In the genomic region with DNA sequence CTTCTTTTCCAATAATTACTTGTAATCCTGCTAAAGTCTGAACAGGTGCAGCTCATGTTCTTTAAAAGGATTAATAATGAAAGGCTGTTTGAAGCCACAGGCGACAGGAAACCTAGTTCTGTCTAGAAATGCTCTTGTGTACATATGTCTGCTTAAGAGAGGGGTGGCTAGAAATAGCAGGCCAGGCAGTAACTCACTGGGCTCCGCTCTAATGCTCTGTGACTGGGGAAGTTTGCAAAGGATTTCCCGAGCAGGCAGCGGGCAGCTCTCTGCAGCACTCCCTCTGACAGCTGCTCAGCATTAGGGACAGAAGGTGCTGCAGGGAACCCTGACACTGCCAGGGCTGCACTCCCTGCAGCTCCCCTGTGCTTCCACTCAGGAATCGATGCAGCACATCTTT, we compare ENCODE assay signal across 12 cellular contexts. TPM values are rescaled to one million over a fixed set of nuclear protein-coding genes. Genes with fewer than 3 reads are reported as not detected.
DNase-seq lines count a peak whose midpoint lies in the region; ATAC-seq and TF ChIP-seq lines count a peak whose summit lies in the region.
"Had no signal": no experiment of that assay in that cellular context is flagged by ENCODE, and none has a peak within 500 bp of the region (broad histone marks: within the 10 kb centered on the region; RNA-seq: fewer than 3 reads in every experiment).

No MANE protein-coding gene starts in this region.

- H3K9me3 ChIP-seq in Panc1 (ENCODE audit: control insufficient read depth, insufficient read depth, low read depth, low read length) (no peaks in the 10 kb centered on the region), MG63 (no peaks in the 10 kb centered on the region)

- H3K9me3 Mint-ChIP-seq in stimulated activated naive B cell treated with anti-CD40 and anti-IgM and Interleukin-4, amounts not matched to agents 10 μg/mL and 1 μg/mL and 100 μg/mL, for 72 hours, result peaks cover 5% of the 10 kb centered on the region in 2 donors
- peaks cover 7% of the 10 kb centered on the region for H3K9me3 Mint-ChIP-seq in activated CD8-positive, alpha-beta memory T cell treated with anti-CD3 and anti-CD28 coated beads, Interleukin-2, amount 10 ng/mL, durations not matched to agents 7 days and 5 days (ENCODE audit: low read depth)

- H3K27ac Mint-ChIP-seq in stimulated activated naive B cell treated with anti-CD40 and anti-IgM and Interleukin-4, amounts not matched to agents 10 μg/mL and 1 μg/mL and 100 μg/mL, for 72 hours, result no peak overlapping the region
- H3K27ac Mint-ChIP-seq in activated CD8-positive, alpha-beta memory T cell treated with anti-CD3 and anti-CD28 coated beads, Interleukin-2, amount 10 ng/mL, durations not matched to agents 7 days and 5 days, result no peak overlapping the region

- H3K36me3 Mint-ChIP-seq in stimulated activated naive B cell treated with anti-CD40 and anti-IgM and Interleukin-4, amounts not matched to agents 10 μg/mL and 1 μg/mL and 100 μg/mL, for 72 hours, result peaks cover 0 to 5% of the 10 kb centered on the region in 2 donors
- peaks cover 16% of the 10 kb centered on the region for H3K36me3 Mint-ChIP-seq in activated CD8-positive, alpha-beta memory T cell treated with anti-CD3 and anti-CD28 coated beads, Interleukin-2, amount 10 ng/mL, durations not matched to agents 7 days and 5 days

- ATAC-seq in HG02870 (IDR thresholded peaks at IDR 0.05; ENCODE audit: unreplicated experiment) (peak; percentile 91), Panc1 (peak; percentile 45), HG03342 (IDR thresholded peaks at IDR 0.05; ENCODE audit: unreplicated experiment) (no peak)
- peak; percentile 95 to 98 for ATAC-seq in stimulated activated naive B cell treated with anti-CD40 and anti-IgM and Interleukin-4, amounts not matched to agents 10 μg/mL and 1 μg/mL and 100 μg/mL, for 72 hours (replicated peaks)
- no peak for ATAC-seq in activated CD8-positive, alpha-beta memory T cell treated with anti-CD3 and anti-CD28 coated beads, Interleukin-2, amount 10 ng/mL, durations not matched to agents 7 days and 5 days

- POLR2A ChIA-PET in Panc1 (lab: Charles Lee), result no interaction called here

- H3K27me3 ChIP-seq in Panc1 (ENCODE audit: control insufficient read depth, insufficient read depth, low read length) (no peaks in the 10 kb centered on the region; the same call in 1 of the 2 replicates), MG63 (no peaks in the 10 kb centered on the region)
- H3K27me3 ChIP-seq: heart left ventricle had no signal

- TF ChIP-seq CTCF in Panc1 (IDR thresholded peaks at IDR 0.05), result no peak

- no TSS peak for BruUV-seq in Panc1 (replicated peaks; lab: Mats Ljungman, UMichigan)

- DNase-seq in NCI-H2171 treated with DMSO at 0.1 percent for 48 hours (lab: John Stamatoyannopoulos, UW) (peak; percentile 32), NCI-H2171 (lab: John Stamatoyannopoulos, UW) (no peak), Panc1 (ENCODE audit: low read depth, low spot score) (no peak), MG63 (no peak)
- DNase-seq in stimulated activated naive B cell treated with anti-CD40 and anti-IgM and Interleukin-4, amounts not matched to agents 10 μg/mL and 1 μg/mL and 100 μg/mL, for 72 hours, result peak; percentile 35
- no peak for DNase-seq in activated CD8-positive, alpha-beta memory T cell treated with anti-CD3 and anti-CD28 coated beads, Interleukin-2, amount 10 ng/mL, durations not matched to agents 7 days and 5 days
- DNase-seq: heart left ventricle; NCI-H1105 treated with DMSO at 0.1 percent for 48 hours; stimulated activated naive CD4-positive, alpha-beta T cell had no signal

- H3K4me1 Mint-ChIP-seq in stimulated activated naive B cell treated with anti-CD40 and anti-IgM and Interleukin-4, amounts not matched to agents 10 μg/mL and 1 μg/mL and 100 μg/mL, for 72 hours, result peaks cover 30 to 50% of the 10 kb centered on the region in 2 donors
- peaks cover 29% of the 10 kb centered on the region for H3K4me1 Mint-ChIP-seq in activated CD8-positive, alpha-beta memory T cell treated with anti-CD3 and anti-CD28 coated beads, Interleukin-2, amount 10 ng/mL, durations not matched to agents 7 days and 5 days

- CTCF ChIA-PET in Panc1 (lab: Charles Lee), result no interaction called here
- CTCF ChIA-PET in activated CD8-positive, alpha-beta memory T cell treated with anti-CD3 and anti-CD28 coated beads, Interleukin-2, amount 10 ng/mL, durations not matched to agents 7 days and 5 days (lab: Charles Lee), result no interaction called here

- no peaks in the 10 kb centered on the region for H3K27me3 Mint-ChIP-seq in stimulated activated naive B cell treated with anti-CD40 and anti-IgM and Interleukin-4, amounts not matched to agents 10 μg/mL and 1 μg/mL and 100 μg/mL, for 72 hours
- H3K27me3 Mint-ChIP-seq in activated CD8-positive, alpha-beta memory T cell treated with anti-CD3 and anti-CD28 coated beads, Interleukin-2, amount 10 ng/mL, durations not matched to agents 7 days and 5 days, result peaks cover 2% of the 10 kb centered on the region

- intact Hi-C loops in Panc1 (cut with micrococcal nuclease; ENCODE audit: unreplicated experiment), result no loop called here

- no peak overlapping the region for H3K27ac ChIP-seq in Panc1 (ENCODE audit: low read length)
- H3K27ac ChIP-seq: parathyroid adenoma had no signal

- no peak overlapping the region for H3K4me3 ChIP-seq in Panc1 (ENCODE audit: low read depth in 2 of 2, low read length in 2 of 2)
- no peak overlapping the region for H3K4me3 ChIP-seq in MG63

- in situ Hi-C loops in Panc1 (cut with HindIII; ENCODE audit: low pct_unique_long_range_greater_than_20kb, low sequenced_read_pairs), result no loop called here

- H3K36me3 ChIP-seq in Panc1 (ENCODE audit: control insufficient read depth, insufficient read depth, low read length) (no peaks in the 10 kb centered on the region), MG63 (no peaks in the 10 kb centered on the region)
- H3K36me3 ChIP-seq: heart left ventricle had no signal

- H3K4me1 ChIP-seq in Panc1 (ENCODE audit: control insufficient read depth, insufficient read depth, low read length), result no peaks in the 10 kb centered on the region
- H3K4me1 ChIP-seq: parathyroid adenoma had no signal

- no peak overlapping the region for H3K4me3 Mint-ChIP-seq in stimulated activated naive B cell treated with anti-CD40 and anti-IgM and Interleukin-4, amounts not matched to agents 10 μg/mL and 1 μg/mL and 100 μg/mL, for 72 hours
- H3K4me3 Mint-ChIP-seq in activated CD8-positive, alpha-beta memory T cell treated with anti-CD3 and anti-CD28 coated beads, Interleukin-2, amount 10 ng/mL, durations not matched to agents 7 days and 5 days, result no peak overlapping the region

RNA-seq across cellular contexts. Expression of a gene that starts 33.2 kb away (rescaled TPM):
- 14.8 TPM for total RNA-seq in Panc1 (2021; ENCODE audit: unreplicated experiment)
- polyA plus RNA-seq in Panc1 (2012; ENCODE audit: insufficient read length), result 2.6 TPM
- total RNA-seq in activated CD8-positive, alpha-beta memory T cell treated with anti-CD3 and anti-CD28 coated beads, Interleukin-2, amount 10 ng/mL, durations not matched to agents 7 days and 5 days, result 10 to 100 TPM; 59.0 to 69.7 TPM
- 4.2 and 4.3 TPM in 2 replicates for total RNA-seq in MG63 (2014; rRNA removed; shearing (Covaris generic); ENCODE audit: low replicate concordance)

Comparison
In these comparisons a context has a peak if more than half of its experiments do, and no peak if none do; other contexts are left out.
1. DNase-seq: peak in NCI-H2171 treated with DMSO at 0.1 percent for 48 hours (single experiment) and stimulated activated naive B cell treated with anti-CD40 and anti-IgM and Interleukin-4, amounts not matched to agents 10 μg/mL and 1 μg/mL and 100 μg/mL, for 72 hours (single experiment); none in NCI-H2171 (single experiment), Panc1 (single experiment), activated CD8-positive, alpha-beta memory T cell treated with anti-CD3 and anti-CD28 coated beads, Interleukin-2, amount 10 ng/mL, durations not matched to agents 7 days and 5 days (single experiment) and MG63 (single experiment).
2. ATAC-seq: peak in HG02870 (single experiment), Panc1 (single experiment) and stimulated activated naive B cell treated with anti-CD40 and anti-IgM and Interleukin-4, amounts not matched to agents 10 μg/mL and 1 μg/mL and 100 μg/mL, for 72 hours (2 of 2); none in activated CD8-positive, alpha-beta memory T cell treated with anti-CD3 and anti-CD28 coated beads, Interleukin-2, amount 10 ng/mL, durations not matched to agents 7 days and 5 days (single experiment) and HG03342 (single experiment).